ENCODE assay signal across 1 cellular context in the genomic region with DNA sequence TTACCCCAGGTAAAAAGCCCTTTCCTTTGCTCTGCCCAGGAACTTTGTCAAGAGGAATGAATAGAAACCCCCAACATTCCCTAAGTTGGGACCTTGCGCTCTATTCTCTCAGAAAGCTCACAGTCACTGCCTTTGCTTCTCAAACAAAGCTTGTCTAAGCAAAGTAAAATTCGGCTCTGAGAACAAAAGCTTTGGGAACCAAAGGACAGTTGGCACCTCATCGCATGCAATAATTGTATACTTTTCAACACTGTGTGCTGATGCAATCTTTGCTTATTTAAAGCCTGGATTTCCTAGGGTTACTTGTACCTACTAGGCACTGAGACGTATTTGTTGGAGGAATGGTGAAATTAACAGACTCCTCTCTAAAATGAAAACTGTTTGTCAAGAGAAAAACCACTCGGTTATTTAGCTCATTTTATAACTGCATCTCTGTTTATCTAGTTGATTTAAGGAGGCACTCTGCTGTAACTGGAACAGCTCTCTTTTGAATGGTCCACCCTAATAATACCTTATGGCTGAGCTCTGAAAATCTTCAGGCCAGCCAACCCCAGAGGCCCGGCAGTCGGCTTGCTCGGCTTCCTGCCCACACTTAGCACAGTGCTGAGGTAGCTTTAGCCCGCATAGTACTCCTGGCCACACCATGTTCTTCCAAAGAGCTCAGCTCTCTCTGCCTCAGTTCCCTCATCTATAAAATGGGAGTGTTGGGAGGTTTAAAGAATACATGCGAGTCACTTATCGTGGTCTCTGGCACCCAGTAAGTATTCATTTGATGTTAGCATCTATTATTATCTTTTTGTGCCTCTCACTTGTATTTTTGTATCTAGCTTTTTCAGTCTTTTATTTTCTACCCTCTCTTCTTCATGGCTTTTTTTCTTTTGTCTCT.
TF ChIP-seq lines count a peak whose summit lies in the region.

No MANE protein-coding gene starts in this region.

TF ChIP-seq in liver, 16 proteins besides CTCF, POLR2A, EP300 and RAD21 (continued from another document):
- TF ChIP-seq MAX (IDR thresholded peaks at IDR 0.05): peak; percentile 86
